Comparison of ENCODE assay signal across 8 cellular contexts in the genomic region with DNA sequence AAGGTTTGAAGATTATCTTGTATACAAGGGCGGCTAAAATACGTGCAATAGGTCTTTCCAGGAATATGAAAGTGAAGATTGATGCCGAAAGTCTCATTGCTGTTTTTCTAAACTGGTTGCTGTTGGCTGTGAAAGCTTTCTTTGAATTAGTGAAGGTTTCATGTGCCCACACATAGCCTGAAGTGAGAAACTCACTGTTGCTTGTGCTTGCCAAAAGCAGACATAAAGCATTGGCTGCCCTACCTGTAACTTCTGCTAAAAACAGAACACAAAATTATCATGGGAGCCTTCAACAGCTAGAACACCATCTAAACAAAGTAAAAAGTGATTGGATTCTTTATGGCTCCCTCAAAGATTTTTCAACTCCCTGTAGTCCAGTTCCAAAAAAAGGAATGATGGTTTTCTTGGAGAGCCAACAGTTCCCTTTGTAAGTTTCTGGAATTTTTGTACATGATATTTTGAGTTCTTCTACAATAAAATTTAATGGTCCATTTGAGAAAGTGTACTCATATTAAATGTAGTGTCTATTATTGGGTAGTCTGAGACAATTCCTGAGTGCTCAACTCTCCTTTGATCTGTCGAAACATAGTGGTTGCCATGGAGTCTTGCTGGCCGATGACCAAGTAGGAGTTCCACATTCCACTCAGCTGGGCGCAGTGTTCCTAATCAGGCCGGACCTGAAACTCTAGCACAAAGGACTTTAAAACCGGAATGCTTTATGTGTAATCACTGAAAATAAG.
A peak's percentile ranks its signal among the peaks of the same experiment; 100 is the strongest.
DNase-seq lines count a peak whose midpoint lies in the region; ATAC-seq and TF ChIP-seq lines count a peak whose summit lies in the region.

No MANE protein-coding gene starts in this region.

- DNase-seq in AG20443 (ENCODE audit: low spot score) (peak; percentile 79), HPDE6-E6E7 (ENCODE audit: extremely low spot score) (peak; percentile 61), adipocyte (ENCODE audit: low read depth) (peak; percentile 87), Right ventricle myocardium superior (peak; percentile 92), posterior vena cava (ENCODE audit: low spot score) (peak; percentile 96), WERI-Rb-1 (no peak)

- no peaks in the 10 kb centered on the region for H3K36me3 ChIP-seq in adipocyte (ENCODE audit: control insufficient read depth, insufficient read depth, low read length, severe bottlenecking)
- no peaks in the 10 kb centered on the region for H3K36me3 ChIP-seq in WERI-Rb-1

- peaks cover 15% of the 10 kb centered on the region for H3K4me1 ChIP-seq in adipocyte (ENCODE audit: control insufficient read depth, insufficient read depth, low read length)

- ATAC-seq in Right ventricle myocardium superior (ENCODE audit: poor library complexity) (peak; percentile 97), GM19395 (IDR thresholded peaks at IDR 0.05; ENCODE audit: unreplicated experiment) (no peak), HG02610 (IDR thresholded peaks at IDR 0.05; ENCODE audit: unreplicated experiment) (no peak)

- H3K4me3 ChIP-seq in adipocyte (ENCODE audit: low read length): no peak overlapping the region
- H3K4me3 ChIP-seq in WERI-Rb-1 (ENCODE audit: low read depth, low read length): no peak overlapping the region

- H3K27me3 ChIP-seq in adipocyte (replicated peaks; ENCODE audit: control insufficient read depth, insufficient read depth, low read length) (no peaks in the 10 kb centered on the region), WERI-Rb-1 (ENCODE audit: insufficient read depth, low read depth, severe bottlenecking) (no peaks in the 10 kb centered on the region)

- no peak for TF ChIP-seq CTCF in WERI-Rb-1 (IDR thresholded peaks at IDR 0.05; ENCODE audit: low read depth, low read length)

- peak overlapping the region; percentile 18 for H3K9ac ChIP-seq in adipocyte (ENCODE audit: low read length)

- no peak overlapping the region for H3K27ac ChIP-seq in WERI-Rb-1

- intact Hi-C loops in Right ventricle myocardium superior (cut with DNase I) (loop anchor here (5.0 kb wide), 1 partner anchor 66 kb away; no protein-coding TSS in a partner anchor), posterior vena cava (cut with DNase I) (no loop called here)

- H3K9me3 ChIP-seq in adipocyte (ENCODE audit: control insufficient read depth, low read length) (no peaks in the 10 kb centered on the region), WERI-Rb-1 (ENCODE audit: severe bottlenecking) (no peaks in the 10 kb centered on the region)
